In the genomic region with DNA sequence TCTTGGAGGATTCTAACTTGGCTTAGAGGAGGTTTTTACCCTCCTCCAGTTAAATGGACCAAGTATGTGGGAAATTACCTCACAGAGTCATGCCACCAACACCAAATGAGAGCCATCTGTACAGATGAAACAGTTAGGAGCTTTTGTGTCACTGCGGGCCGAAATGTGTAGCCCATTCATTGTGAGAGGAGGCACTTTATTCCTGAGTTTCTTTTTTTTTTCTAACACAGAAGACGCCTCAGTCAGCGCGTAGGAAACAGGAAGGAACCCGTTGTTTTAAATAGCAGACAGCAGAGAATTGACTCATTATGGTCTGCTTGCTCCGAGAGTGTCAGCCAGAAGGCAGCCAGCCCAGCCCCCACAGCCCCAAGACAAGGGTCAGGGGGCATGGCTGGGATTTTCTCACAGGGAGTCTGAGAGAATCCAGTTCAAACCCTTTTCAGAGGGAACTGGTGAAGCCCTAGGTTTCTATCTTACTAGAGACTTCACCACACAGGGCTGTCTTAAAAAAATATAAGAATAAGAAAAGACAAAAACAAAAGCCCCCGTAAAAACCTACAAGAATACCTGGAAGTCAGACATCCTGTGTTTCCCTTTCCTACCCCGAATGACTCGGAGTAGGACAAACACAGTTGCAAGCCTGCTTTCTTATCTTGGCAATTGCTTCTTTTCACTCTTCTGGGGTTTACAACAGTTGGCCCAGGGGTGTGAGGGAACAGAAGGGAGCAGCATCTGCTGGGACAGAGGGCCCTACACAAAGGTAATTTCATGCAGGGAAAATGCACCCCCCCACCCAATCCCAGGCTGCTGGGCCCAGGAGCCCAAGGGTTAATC, we compare ENCODE assay signal across 8 cellular contexts.
DNase-seq lines count a peak whose midpoint lies in the region; ATAC-seq and TF ChIP-seq lines count a peak whose summit lies in the region.

No MANE protein-coding gene starts in this region.

- intact Hi-C loops in left cardiac atrium (cut with DNase I) = loop anchor here in 1 of 2 donors (10.0 kb wide), 1 partner anchor 97 kb away; no protein-coding TSS in a partner anchor

- no peak overlapping the region for H3K9ac ChIP-seq in rectal smooth muscle tissue (ENCODE audit: low read length)

- ATAC-seq in HG02588 (IDR thresholded peaks at IDR 0.05; ENCODE audit: unreplicated experiment) = peak; percentile 89
- ATAC-seq in left cardiac atrium = peak; percentile 72 to 92

- H3K4me3 ChIP-seq in rectal smooth muscle tissue (ENCODE audit: low read length) = peak overlapping the region; percentile 19

- H3K4me3 Mint-ChIP-seq in activated naive CD8-positive, alpha-beta T cell treated with anti-CD3 and anti-CD28 coated beads for 36 hours = peak overlapping the region; percentile 46

- H3K27ac Mint-ChIP-seq in activated naive CD8-positive, alpha-beta T cell treated with anti-CD3 and anti-CD28 coated beads for 36 hours = peak overlapping the region; percentile 79

- peak overlapping the region; percentile 79 for H3K27ac ChIP-seq in rectal smooth muscle tissue (ENCODE audit: low read depth, low read length)

- DNase-seq in GM13977 (ENCODE audit: low spot score) (peak; percentile 70), NCI-H2227 (lab: John Stamatoyannopoulos, UW; ENCODE audit: unreplicated experiment) (peak; percentile 13), left cardiac atrium (peak; percentile 87), NK-92 (lab: John Stamatoyannopoulos, UW; ENCODE audit: unreplicated experiment) (no peak), cerebellum (ENCODE audit: low spot score) (no peak)
- peak; percentile 50 for DNase-seq in activated naive CD8-positive, alpha-beta T cell treated with anti-CD3 and anti-CD28 coated beads for 36 hours

- peaks cover 5% of the 10 kb centered on the region for H3K36me3 Mint-ChIP-seq in activated naive CD8-positive, alpha-beta T cell treated with anti-CD3 and anti-CD28 coated beads for 36 hours

- peaks cover 24% of the 10 kb centered on the region for H3K9me3 Mint-ChIP-seq in activated naive CD8-positive, alpha-beta T cell treated with anti-CD3 and anti-CD28 coated beads for 36 hours

- no peak for TF ChIP-seq CTCF in GM13977 (IDR thresholded peaks at IDR 0.05; ENCODE audit: extremely low read depth, insufficient read depth, missing control alignments)

- H3K4me1 Mint-ChIP-seq in activated naive CD8-positive, alpha-beta T cell treated with anti-CD3 and anti-CD28 coated beads for 36 hours = peaks cover 16% of the 10 kb centered on the region

- H3K36me3 ChIP-seq in rectal smooth muscle tissue (ENCODE audit: control insufficient read depth, insufficient read depth, low read length) = no peaks in the 10 kb centered on the region

- in situ Hi-C loops in GM13977 (cut with MboI; ENCODE audit: low pct_unique_long_range_greater_than_20kb, low sequenced_read_pairs, unreplicated experiment) = no loop called here

- no peaks in the 10 kb centered on the region for H3K27me3 Mint-ChIP-seq in activated naive CD8-positive, alpha-beta T cell treated with anti-CD3 and anti-CD28 coated beads for 36 hours

- peaks cover 26% of the 10 kb centered on the region for H3K4me1 ChIP-seq in rectal smooth muscle tissue (ENCODE audit: control insufficient read depth, insufficient read depth, low read length)

- no peaks in the 10 kb centered on the region for H3K27me3 ChIP-seq in rectal smooth muscle tissue (ENCODE audit: control insufficient read depth, insufficient read depth, low read length)

Comparison
In these comparisons a context has a peak if more than half of its experiments do, and no peak if none do; other contexts are left out.
1. DNase-seq: peak in GM13977 (single experiment), NCI-H2227 (single experiment), activated naive CD8-positive, alpha-beta T cell treated with anti-CD3 and anti-CD28 coated beads for 36 hours (single experiment) and left cardiac atrium (single experiment); none in NK-92 (single experiment) and cerebellum (single experiment).